Comparison of ENCODE assay signal across 14 cellular contexts in genomic region chr20:63686094-63686491, GRCh38. TPM values are rescaled to one million over a fixed set of nuclear protein-coding genes. Genes with fewer than 3 reads are reported as not detected.
A peak's percentile ranks its signal among the peaks of the same experiment; 100 is the strongest.
DNase-seq lines count a peak whose midpoint lies in the region; ATAC-seq and TF ChIP-seq lines count a peak whose summit lies in the region.
"Had no signal": no experiment of that assay in that cellular context is flagged by ENCODE, and none has a peak within 500 bp of the region (broad histone marks: within the 10 kb centered on the region; RNA-seq: fewer than 3 reads in every experiment).

No MANE protein-coding gene starts in this region.

- H3K4me3 Mint-ChIP-seq in activated CD8-positive, alpha-beta T cell treated with anti-CD3 and anti-CD28 coated beads for 36 hours = no peak overlapping the region
- no peak overlapping the region for H3K4me3 Mint-ChIP-seq in activated CD8-positive, alpha-beta T cell treated with anti-CD3 and anti-CD28 coated beads, Interleukin-2, amount 10 ng/mL, durations not matched to agents 7 days and 5 days
- H3K4me3 Mint-ChIP-seq in dendritic cell treated with granulocyte-macrophage colony-stimulating factor and Interleukin-4, amounts not matched to agents 40 ng/mL and 50 ng/mL, for 4 days = peak overlapping the region; percentile 58
- H3K4me3 Mint-ChIP-seq: activated T-cell treated with anti-CD3 and anti-CD28 coated beads, Interleukin-2, amount 50 U/mL, for 72 hours; memory B cell had no signal

- peak overlapping the region; percentile 71 for H3K27ac Mint-ChIP-seq in activated CD8-positive, alpha-beta T cell treated with anti-CD3 and anti-CD28 coated beads for 36 hours
- H3K27ac Mint-ChIP-seq in activated CD8-positive, alpha-beta T cell treated with anti-CD3 and anti-CD28 coated beads, Interleukin-2, amount 10 ng/mL, durations not matched to agents 7 days and 5 days = no peak overlapping the region
- peak overlapping the region; percentile 100 for H3K27ac Mint-ChIP-seq in dendritic cell treated with granulocyte-macrophage colony-stimulating factor and Interleukin-4, amounts not matched to agents 40 ng/mL and 50 ng/mL, for 4 days
- H3K27ac Mint-ChIP-seq: activated T-cell treated with anti-CD3 and anti-CD28 coated beads, Interleukin-2, amount 50 U/mL, for 72 hours; memory B cell had no signal

- peaks cover 16% of the 10 kb centered on the region for H3K4me1 Mint-ChIP-seq in activated CD8-positive, alpha-beta T cell treated with anti-CD3 and anti-CD28 coated beads for 36 hours (ENCODE audit: low read depth)
- H3K4me1 Mint-ChIP-seq in activated CD8-positive, alpha-beta T cell treated with anti-CD3 and anti-CD28 coated beads, Interleukin-2, amount 10 ng/mL, durations not matched to agents 7 days and 5 days (ENCODE audit: low read depth) = no peaks in the 10 kb centered on the region
- peaks cover 77% of the 10 kb centered on the region for H3K4me1 Mint-ChIP-seq in dendritic cell treated with granulocyte-macrophage colony-stimulating factor and Interleukin-4, amounts not matched to agents 40 ng/mL and 50 ng/mL, for 4 days (ENCODE audit: low read depth)
- H3K4me1 Mint-ChIP-seq: memory B cell had no signal

- POLR2A ChIA-PET in activated CD8-positive, alpha-beta T cell treated with anti-CD3 and anti-CD28 coated beads for 36 hours (lab: Charles Lee) = interaction anchor here (1.3 to 2.1 kb wide), 3 partner anchors 10 to 16 kb away, joined by 5 to 13 read pairs (median 9); partner anchors contain the start of gene TNFRSF6B
- POLR2A ChIA-PET in activated CD8-positive, alpha-beta T cell treated with anti-CD3 and anti-CD28 coated beads, Interleukin-2, amount 10 ng/mL, durations not matched to agents 7 days and 5 days (lab: Charles Lee) = no interaction called here

- H3K4me3 ChIP-seq in muscle layer of duodenum (ENCODE audit: low read depth in 1 of 2, low read length in 2 of 2) = no peak overlapping the region
- no peak overlapping the region for H3K4me3 ChIP-seq in tibial artery
- H3K4me3 ChIP-seq: smooth muscle cell had no signal

- TF ChIP-seq CTCF in activated CD8-positive, alpha-beta T cell treated with anti-CD3 and anti-CD28 coated beads for 36 hours (IDR thresholded peaks at IDR 0.05) = no peak
- no peak for TF ChIP-seq CTCF in tibial artery (IDR thresholded peaks at IDR 0.05)

- no peaks in the 10 kb centered on the region for H3K27me3 Mint-ChIP-seq in activated CD8-positive, alpha-beta T cell treated with anti-CD3 and anti-CD28 coated beads for 36 hours
- no peaks in the 10 kb centered on the region for H3K27me3 Mint-ChIP-seq in activated CD8-positive, alpha-beta T cell treated with anti-CD3 and anti-CD28 coated beads, Interleukin-2, amount 10 ng/mL, durations not matched to agents 7 days and 5 days (ENCODE audit: low read depth)
- no peaks in the 10 kb centered on the region for H3K27me3 Mint-ChIP-seq in dendritic cell treated with granulocyte-macrophage colony-stimulating factor and Interleukin-4, amounts not matched to agents 40 ng/mL and 50 ng/mL, for 4 days
- H3K27me3 Mint-ChIP-seq: memory B cell had no signal

- H3K27ac ChIP-seq in muscle layer of duodenum (ENCODE audit: low read length) (peak overlapping the region; percentile 67), tibial artery (peak overlapping the region; percentile 57 to 69)

- CTCF ChIA-PET in activated CD8-positive, alpha-beta T cell treated with anti-CD3 and anti-CD28 coated beads for 36 hours (lab: Charles Lee) = no interaction called here
- CTCF ChIA-PET in activated CD8-positive, alpha-beta T cell treated with anti-CD3 and anti-CD28 coated beads, Interleukin-2, amount 10 ng/mL, durations not matched to agents 7 days and 5 days (lab: Charles Lee) = no interaction called here

- H3K4me1 ChIP-seq in muscle layer of duodenum (ENCODE audit: control insufficient read depth in 1 of 2, insufficient read depth in 2 of 2, low read length in 2 of 2) = peaks cover 0 to 33% of the 10 kb centered on the region in 2 donors
- peaks cover 10 to 56% (median 43%) of the 10 kb centered on the region in 4 donors for H3K4me1 ChIP-seq in tibial artery

- peaks cover 3% of the 10 kb centered on the region for H3K36me3 Mint-ChIP-seq in activated CD8-positive, alpha-beta T cell treated with anti-CD3 and anti-CD28 coated beads for 36 hours (ENCODE audit: low read depth)
- no peaks in the 10 kb centered on the region for H3K36me3 Mint-ChIP-seq in activated CD8-positive, alpha-beta T cell treated with anti-CD3 and anti-CD28 coated beads, Interleukin-2, amount 10 ng/mL, durations not matched to agents 7 days and 5 days (ENCODE audit: low read depth)
- peaks cover 83% of the 10 kb centered on the region for H3K36me3 Mint-ChIP-seq in dendritic cell treated with granulocyte-macrophage colony-stimulating factor and Interleukin-4, amounts not matched to agents 40 ng/mL and 50 ng/mL, for 4 days (ENCODE audit: low read depth)
- H3K36me3 Mint-ChIP-seq: memory B cell had no signal

- H3K9me3 Mint-ChIP-seq in activated CD8-positive, alpha-beta T cell treated with anti-CD3 and anti-CD28 coated beads for 36 hours = no peaks in the 10 kb centered on the region
- no peaks in the 10 kb centered on the region for H3K9me3 Mint-ChIP-seq in activated CD8-positive, alpha-beta T cell treated with anti-CD3 and anti-CD28 coated beads, Interleukin-2, amount 10 ng/mL, durations not matched to agents 7 days and 5 days (ENCODE audit: insufficient read depth)
- no peaks in the 10 kb centered on the region for H3K9me3 Mint-ChIP-seq in dendritic cell treated with granulocyte-macrophage colony-stimulating factor and Interleukin-4, amounts not matched to agents 40 ng/mL and 50 ng/mL, for 4 days
- H3K9me3 Mint-ChIP-seq: activated T-cell treated with anti-CD3 and anti-CD28 coated beads, Interleukin-2, amount 50 U/mL, for 72 hours; memory B cell had no signal

- H3K36me3 ChIP-seq in muscle layer of duodenum (ENCODE audit: control insufficient read depth in 1 of 2, insufficient read depth in 2 of 2, low read length in 2 of 2) = no peaks in the 10 kb centered on the region
- H3K36me3 ChIP-seq in tibial artery = peaks cover 0 to 14% (median 4%) of the 10 kb centered on the region in 3 donors

- no peak for DNase-seq in activated CD8-positive, alpha-beta T cell treated with anti-CD3 and anti-CD28 coated beads for 36 hours
- DNase-seq in activated CD8-positive, alpha-beta T cell treated with anti-CD3 and anti-CD28 coated beads, Interleukin-2, amount 10 ng/mL, durations not matched to agents 7 days and 5 days = no peak
- DNase-seq in tibial artery = no peak
- no peak for DNase-seq in NCI-H2196 (lab: John Stamatoyannopoulos, UW; ENCODE audit: unreplicated experiment)
- DNase-seq: DMS79 treated with DMSO at 0.1 percent for 48 hours, SIG-M5 had no signal

- intact Hi-C loops in activated CD8-positive, alpha-beta T cell treated with anti-CD3 and anti-CD28 coated beads for 36 hours (cut with micrococcal nuclease) = no loop called here
- intact Hi-C loops in dendritic cell treated with granulocyte-macrophage colony-stimulating factor and Interleukin-4, amounts not matched to agents 40 ng/mL and 50 ng/mL, for 4 days (cut with micrococcal nuclease) = loop anchor here (2.0 kb wide), 2 partner anchors 27 to 147 kb away; partner anchors contain the start of gene RTEL1
- intact Hi-C loops in tibial artery (cut with DNase I; ENCODE audit: low total_unique reads) = no loop called here

- no peaks in the 10 kb centered on the region for H3K9me3 ChIP-seq in muscle layer of duodenum (ENCODE audit: control insufficient read depth in 1 of 2, low read length in 2 of 2)
- H3K9me3 ChIP-seq in tibial artery = no peaks in the 10 kb centered on the region

- no peak for ATAC-seq in activated CD8-positive, alpha-beta T cell treated with anti-CD3 and anti-CD28 coated beads for 36 hours
- no peak for ATAC-seq in activated CD8-positive, alpha-beta T cell treated with anti-CD3 and anti-CD28 coated beads, Interleukin-2, amount 10 ng/mL, durations not matched to agents 7 days and 5 days
- ATAC-seq in GM21737 (IDR thresholded peaks at IDR 0.05; ENCODE audit: unreplicated experiment) (no peak), HG03108 (IDR thresholded peaks at IDR 0.05; ENCODE audit: unreplicated experiment) (no peak)

- H3K27me3 ChIP-seq in muscle layer of duodenum (ENCODE audit: low read depth, low read length) (no peaks in the 10 kb centered on the region), tibial artery (no peaks in the 10 kb centered on the region)

RNA-seq across cellular contexts. Expression of gene TNFRSF6B, which starts 10.4 kb away (rescaled TPM):
- total RNA-seq in activated CD8-positive, alpha-beta T cell treated with anti-CD3 and anti-CD28 coated beads for 36 hours = not detected
- total RNA-seq in activated CD8-positive, alpha-beta T cell treated with anti-CD3 and anti-CD28 coated beads, Interleukin-2, amount 10 ng/mL, durations not matched to agents 7 days and 5 days = not detected
- total RNA-seq: A673 had no signal

RNA-seq across cellular contexts. Expression of gene ARFRP1, which starts 21.7 kb away (rescaled TPM):
- total RNA-seq in activated CD8-positive, alpha-beta T cell treated with anti-CD3 and anti-CD28 coated beads for 36 hours = 10 to 100 TPM; 41.7 to 44.2 TPM
- 10 to 100 TPM; 55.2 to 57.6 TPM for total RNA-seq in activated CD8-positive, alpha-beta T cell treated with anti-CD3 and anti-CD28 coated beads, Interleukin-2, amount 10 ng/mL, durations not matched to agents 7 days and 5 days

RNA-seq across cellular contexts. Expression of gene ZGPAT, which starts 21.7 kb away (rescaled TPM):
- total RNA-seq in activated CD8-positive, alpha-beta T cell treated with anti-CD3 and anti-CD28 coated beads for 36 hours = 10 to 100 TPM; 22.4 to 22.5 TPM
- 10 to 100 TPM; 38.6 to 43.5 TPM for total RNA-seq in activated CD8-positive, alpha-beta T cell treated with anti-CD3 and anti-CD28 coated beads, Interleukin-2, amount 10 ng/mL, durations not matched to agents 7 days and 5 days

RNA-seq across cellular contexts. Expression of gene RTEL1, which starts 28.0 kb away (rescaled TPM):
- total RNA-seq in activated CD8-positive, alpha-beta T cell treated with anti-CD3 and anti-CD28 coated beads for 36 hours = 10 to 100 TPM; 37.4 to 39.1 TPM
- total RNA-seq in activated CD8-positive, alpha-beta T cell treated with anti-CD3 and anti-CD28 coated beads, Interleukin-2, amount 10 ng/mL, durations not matched to agents 7 days and 5 days = 10 to 100 TPM; 49.8 to 54.3 TPM

RNA-seq across cellular contexts. Expression of gene STMN3, which starts 32.9 kb away (rescaled TPM):
- 10 to 100 TPM; 17.8 to 18.4 TPM for total RNA-seq in activated CD8-positive, alpha-beta T cell treated with anti-CD3 and anti-CD28 coated beads for 36 hours
- total RNA-seq in activated CD8-positive, alpha-beta T cell treated with anti-CD3 and anti-CD28 coated beads, Interleukin-2, amount 10 ng/mL, durations not matched to agents 7 days and 5 days = 10 to 100 TPM; 13.1 to 13.3 TPM
